Comparison of ENCODE assay signal across 8 cellular contexts in the genomic region with DNA sequence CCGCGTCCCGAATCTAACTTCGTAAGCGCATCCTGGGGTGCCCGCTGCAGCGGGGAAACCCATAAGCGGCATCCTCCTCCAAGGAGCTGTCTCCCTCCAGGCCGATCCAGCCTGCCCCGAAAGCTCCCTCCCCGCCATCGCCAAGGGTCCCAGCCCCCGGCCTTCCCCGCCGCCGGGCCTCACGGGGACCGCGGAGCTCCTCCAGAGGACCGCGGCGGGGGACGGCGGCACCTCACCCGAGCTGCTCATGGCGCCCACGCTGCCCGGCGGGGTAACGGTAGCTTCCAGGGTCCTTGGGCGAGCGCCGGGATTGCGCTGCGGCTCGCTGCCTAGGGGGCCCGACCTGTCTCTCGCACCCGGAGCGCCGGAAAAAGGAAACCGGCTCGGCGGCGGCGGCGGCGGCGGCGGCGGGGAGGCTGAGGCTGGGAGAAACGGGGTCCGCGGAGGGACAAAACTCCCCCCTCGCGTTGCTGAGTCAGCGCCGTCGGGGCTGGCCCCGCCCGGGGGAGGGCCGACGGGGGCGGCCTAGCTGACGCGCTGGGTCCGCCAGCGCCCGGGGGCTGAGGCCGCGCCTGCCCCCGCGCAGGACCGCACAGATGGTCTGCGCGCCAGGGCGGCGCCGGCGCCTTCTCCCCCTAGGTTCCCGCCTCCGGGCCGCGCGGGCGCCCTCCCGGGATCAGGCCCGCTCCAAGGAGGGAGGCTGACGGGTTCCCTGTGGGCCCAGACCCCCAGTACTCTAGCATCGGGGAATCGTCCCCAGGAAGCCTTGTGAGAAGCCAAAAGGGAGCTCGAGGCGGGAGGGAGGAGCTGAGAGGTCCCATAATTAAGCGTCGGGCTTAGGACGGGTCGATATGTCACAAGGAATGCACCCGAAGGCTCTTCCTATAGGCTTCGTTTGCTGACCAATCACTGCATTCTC. TPM values are rescaled to one million over a fixed set of nuclear protein-coding genes. Genes with fewer than 3 reads are reported as not detected.
DNase-seq lines count a peak whose midpoint lies in the region; ATAC-seq and TF ChIP-seq lines count a peak whose summit lies in the region.

BLMH (minus strand) TSS at position 374 of the 919 bp plus-strand sequence; CDS start at position 249, 125 bp downstream.

- peak within 1 kb of the TSS; percentile 91 for H2AFZ ChIP-seq in ACC112 (ENCODE audit: low read length, unreplicated experiment)

- H3K27ac ChIP-seq in ACC112 (ENCODE audit: low read depth, low read length) (peak within 1 kb of the TSS; percentile 18; the same call in 1 of the 2 replicates), lung (ENCODE audit: low read depth in 1 of 2, low read length in 1 of 2) (peak within 1 kb of the TSS; percentile 48 to 64)

- H3K36me3 ChIP-seq in ACC112 (ENCODE audit: insufficient read depth, low read length): peaks cover 12% of the 10 kb centered on the region
- peaks cover 3 to 5% of the 10 kb centered on the region in 2 donors for H3K36me3 ChIP-seq in lung (ENCODE audit: control insufficient read depth in 2 of 2, insufficient read depth in 2 of 2, low read length in 2 of 2)

- no peaks in the 10 kb centered on the region for H3K9me3 Mint-ChIP-seq in activated CD8-positive, alpha-beta T cell treated with anti-CD3 and anti-CD28 coated beads, Interleukin-2, amount 10 ng/mL, durations not matched to agents 7 days and 5 days (ENCODE audit: insufficient read depth)

- ATAC-seq in GM18520 (IDR thresholded peaks at IDR 0.05; ENCODE audit: unreplicated experiment) (peak; percentile 67), HG03095 (IDR thresholded peaks at IDR 0.05; ENCODE audit: unreplicated experiment) (peak; percentile 57), lung (ENCODE audit: insufficient read depth, low FRiP score) (peak; percentile 96)
- peak; percentile 91 for ATAC-seq in activated CD8-positive, alpha-beta T cell treated with anti-CD3 and anti-CD28 coated beads, Interleukin-2, amount 10 ng/mL, durations not matched to agents 7 days and 5 days

- TF ChIP-seq CTCF in lung (IDR thresholded peaks at IDR 0.05; ENCODE audit: control extremely low read depth, extremely low read depth): no peak

- peaks cover 15% of the 10 kb centered on the region for H3K36me3 Mint-ChIP-seq in activated CD8-positive, alpha-beta T cell treated with anti-CD3 and anti-CD28 coated beads, Interleukin-2, amount 10 ng/mL, durations not matched to agents 7 days and 5 days (ENCODE audit: low read depth)

- 1% methylated on average over 61 to 99 of the region's 99 CpGs for WGBS in lung, 2 donors

- no peaks in the 10 kb centered on the region for H3K27me3 ChIP-seq in ACC112 (ENCODE audit: insufficient read depth, low read length)
- no peaks in the 10 kb centered on the region for H3K27me3 ChIP-seq in lung (ENCODE audit: control insufficient read depth, insufficient read depth)

- H3K4me3 Mint-ChIP-seq in activated CD8-positive, alpha-beta T cell treated with anti-CD3 and anti-CD28 coated beads, Interleukin-2, amount 10 ng/mL, durations not matched to agents 7 days and 5 days: peak within 1 kb of the TSS; percentile 91

- peaks cover 20% of the 10 kb centered on the region for H3K4me1 Mint-ChIP-seq in activated CD8-positive, alpha-beta T cell treated with anti-CD3 and anti-CD28 coated beads, Interleukin-2, amount 10 ng/mL, durations not matched to agents 7 days and 5 days (ENCODE audit: low read depth)

- DNase-seq in NCI-H526 treated with DMSO at 0.1 percent for 48 hours (lab: John Stamatoyannopoulos, UW) (peak; percentile 45), lung (ENCODE audit: low spot score) (peak; percentile 79)
- peak; percentile 85 for DNase-seq in activated CD8-positive, alpha-beta T cell treated with anti-CD3 and anti-CD28 coated beads, Interleukin-2, amount 10 ng/mL, durations not matched to agents 7 days and 5 days
- peak; percentile 70 for DNase-seq in effector CD4-positive, alpha-beta T cell
- peak; percentile 63 to 84 (median 67) for DNase-seq in stimulated activated CD4-positive, alpha-beta T cell treated with anti-CD3 and anti-CD28 coated beads, TNF-alpha, amount 100 ng/mL, for 24 hours (ENCODE audit: low read depth in 3 of 3)

- H3K4me3 ChIP-seq in ACC112 (ENCODE audit: low read depth, low read length): peak within 1 kb of the TSS; percentile 95
- peak within 1 kb of the TSS; percentile 75 for H3K4me3 ChIP-seq in lung

- H3K4me1 ChIP-seq in ACC112 (ENCODE audit: control insufficient read depth, insufficient read depth, low read length, unreplicated experiment) (peaks cover 13% of the 10 kb centered on the region), lung (ENCODE audit: control insufficient read depth in 2 of 2, insufficient read depth in 2 of 2, low read length in 2 of 2) (no peaks in the 10 kb centered on the region)

- H3K27me3 Mint-ChIP-seq in activated CD8-positive, alpha-beta T cell treated with anti-CD3 and anti-CD28 coated beads, Interleukin-2, amount 10 ng/mL, durations not matched to agents 7 days and 5 days (ENCODE audit: low read depth): no peaks in the 10 kb centered on the region

- H3K79me2 ChIP-seq in ACC112 (ENCODE audit: control insufficient read depth, insufficient read depth, low read length, unreplicated experiment): peaks cover 20% of the 10 kb centered on the region

- POLR2A ChIA-PET in activated CD8-positive, alpha-beta T cell treated with anti-CD3 and anti-CD28 coated beads, Interleukin-2, amount 10 ng/mL, durations not matched to agents 7 days and 5 days (lab: Charles Lee): interaction anchor here (0.6 to 1.8 kb wide), 14 partner anchors 9 to 175 kb away, joined by 3 to 5 read pairs (median 3); partner anchors contain the start of genes NSRP1 and TMIGD1

- H3K9me3 ChIP-seq in lung (ENCODE audit: control insufficient read depth in 2 of 2, insufficient read depth in 1 of 2, low read length in 1 of 2): no peaks in the 10 kb centered on the region

- CTCF ChIA-PET in activated CD8-positive, alpha-beta T cell treated with anti-CD3 and anti-CD28 coated beads, Interleukin-2, amount 10 ng/mL, durations not matched to agents 7 days and 5 days (lab: Charles Lee): interaction anchor here (0.8 to 3.2 kb wide), 15 partner anchors 9 to 198 kb away, joined by 3 to 38 read pairs (median 5); no protein-coding TSS in a partner anchor

- H3K27ac Mint-ChIP-seq in activated CD8-positive, alpha-beta T cell treated with anti-CD3 and anti-CD28 coated beads, Interleukin-2, amount 10 ng/mL, durations not matched to agents 7 days and 5 days: peak within 1 kb of the TSS; percentile 84

RNA-seq across cellular contexts. Expression of gene BLMH, which starts in this region (rescaled TPM):
- 10 to 100 TPM; 57.9 to 61.1 TPM for total RNA-seq in activated CD8-positive, alpha-beta T cell treated with anti-CD3 and anti-CD28 coated beads, Interleukin-2, amount 10 ng/mL, durations not matched to agents 7 days and 5 days
- 10 to 100 TPM; 25.9 to 50.9 TPM for total RNA-seq in lung
- polyA plus RNA-seq in lung: 10 to 100 TPM; 10.5 to 17.3 TPM

Comparison
In these comparisons a context has a peak if more than half of its experiments do, and no peak if none do; other contexts are left out.
1. Peak in every context shown above with its lines: DNase-seq, ATAC-seq, H3K4me3 ChIP-seq and H3K27ac ChIP-seq.